21 cellular contexts compared by ENCODE assay signal in genomic region chr17:67570797-67571196, GRCh38.
A peak's percentile ranks its signal among the peaks of the same experiment; 100 is the strongest.
DNase-seq lines count a peak whose midpoint lies in the region; ATAC-seq and TF ChIP-seq lines count a peak whose summit lies in the region.
"Had no signal": no experiment of that assay in that cellular context is flagged by ENCODE, and none has a peak within 500 bp of the region (broad histone marks: within the 10 kb centered on the region; RNA-seq: fewer than 3 reads in every experiment).

No MANE protein-coding gene starts in this region.

- H3K27me3 ChIP-seq in CD8-positive, alpha-beta T cell (ENCODE audit: insufficient read depth, low read length) = no peaks in the 10 kb centered on the region
- no peaks in the 10 kb centered on the region for H3K27me3 ChIP-seq in naive thymus-derived CD4-positive, alpha-beta T cell (ENCODE audit: control insufficient read depth in 2 of 2, insufficient read depth in 2 of 2, low read length in 2 of 2)

- H3K27ac Mint-ChIP-seq in CD8-positive, alpha-beta T cell = peak overlapping the region; percentile 66
- peak overlapping the region; percentile 84 for H3K27ac Mint-ChIP-seq in dendritic cell treated with granulocyte-macrophage colony-stimulating factor and Interleukin-4, amounts not matched to agents 40 ng/mL and 50 ng/mL, for 4 days
- H3K27ac Mint-ChIP-seq in naive thymus-derived CD4-positive, alpha-beta T cell = peak overlapping the region in 5 of 9 donors; percentile 18 to 62 (median 28)

- CTCF ChIA-PET in CD8-positive, alpha-beta T cell (lab: Charles Lee) = interaction anchor here (2.6 kb wide), 1 partner anchor 196 kb away, joined by 12 read pairs; no protein-coding TSS in a partner anchor
- CTCF ChIA-PET in naive thymus-derived CD4-positive, alpha-beta T cell (lab: Charles Lee) = no interaction called here

- TF ChIP-seq CTCF in CD8-positive, alpha-beta T cell (IDR thresholded peaks at IDR 0.05) = no peak

- H3K9me3 ChIP-seq in CD8-positive, alpha-beta T cell (ENCODE audit: low read length) = no peaks in the 10 kb centered on the region
- H3K9me3 ChIP-seq in naive thymus-derived CD4-positive, alpha-beta T cell (ENCODE audit: control insufficient read depth in 2 of 3, low read length in 3 of 3) = no peaks in the 10 kb centered on the region
- H3K9me3 ChIP-seq: Caco-2, SK-N-SH had no signal

- H3K4me1 Mint-ChIP-seq in CD8-positive, alpha-beta T cell (ENCODE audit: low read depth) = peaks cover 36% of the 10 kb centered on the region
- H3K4me1 Mint-ChIP-seq in dendritic cell treated with granulocyte-macrophage colony-stimulating factor and Interleukin-4, amounts not matched to agents 40 ng/mL and 50 ng/mL, for 4 days (ENCODE audit: low read depth) = peaks cover 69% of the 10 kb centered on the region
- peaks cover 3 to 55% (median 51%) of the 10 kb centered on the region in 7 donors for H3K4me1 Mint-ChIP-seq in naive thymus-derived CD4-positive, alpha-beta T cell

- peaks cover 66% of the 10 kb centered on the region for H3K36me3 Mint-ChIP-seq in CD8-positive, alpha-beta T cell
- peaks cover 11% of the 10 kb centered on the region for H3K36me3 Mint-ChIP-seq in dendritic cell treated with granulocyte-macrophage colony-stimulating factor and Interleukin-4, amounts not matched to agents 40 ng/mL and 50 ng/mL, for 4 days (ENCODE audit: low read depth)
- peaks cover 0 to 45% (median 9%) of the 10 kb centered on the region in 5 donors for H3K36me3 Mint-ChIP-seq in naive thymus-derived CD4-positive, alpha-beta T cell

- no peaks in the 10 kb centered on the region for H3K36me3 ChIP-seq in CD8-positive, alpha-beta T cell (ENCODE audit: insufficient read depth, low read length)
- peaks cover 0 to 23% (median 4%) of the 10 kb centered on the region in 3 experiments for H3K36me3 ChIP-seq in naive thymus-derived CD4-positive, alpha-beta T cell (ENCODE audit: control insufficient read depth in 2 of 3, insufficient read depth in 3 of 3, low read length in 3 of 3)

- no peak for DNase-seq in CD8-positive, alpha-beta T cell
- DNase-seq in NAMALWA (ENCODE audit: low spot score) (peak; percentile 44), NCI-H82 (lab: John Stamatoyannopoulos, UW) (no peak), NCI-H1417 treated with DMSO at 0.1 percent for 48 hours (lab: John Stamatoyannopoulos, UW) (no peak), 8988T (no peak), GM03348 (ENCODE audit: low spot score) (no peak)
- no peak for DNase-seq in naive thymus-derived CD4-positive, alpha-beta T cell
- DNase-seq: ACHN; Caco-2; DMS153; EL; GM23248; NCI-H1105 treated with DMSO at 0.1 percent for 48 hours; NCI-H1694 treated with DMSO at 0.1 percent for 48 hours; NK-92 treated with Interleukin-12 subunit alpha and Interleukin-12 subunit beta, amount 100 ng/mL, for 24 hours; Right ventricle myocardium superior; SK-N-SH; T-cell had no signal

- H3K27me3 Mint-ChIP-seq in CD8-positive, alpha-beta T cell (ENCODE audit: low read depth) = no peaks in the 10 kb centered on the region
- peaks cover 5% of the 10 kb centered on the region for H3K27me3 Mint-ChIP-seq in dendritic cell treated with granulocyte-macrophage colony-stimulating factor and Interleukin-4, amounts not matched to agents 40 ng/mL and 50 ng/mL, for 4 days
- H3K27me3 Mint-ChIP-seq in naive thymus-derived CD4-positive, alpha-beta T cell = no peaks in the 10 kb centered on the region
- H3K27me3 Mint-ChIP-seq: B cell, T-cell had no signal

- intact Hi-C loops in CD8-positive, alpha-beta T cell (cut with DNase I, micrococcal nuclease) = no loop called here
- intact Hi-C loops in dendritic cell treated with granulocyte-macrophage colony-stimulating factor and Interleukin-4, amounts not matched to agents 40 ng/mL and 50 ng/mL, for 4 days (cut with micrococcal nuclease) = no loop called here
- intact Hi-C loops in naive thymus-derived CD4-positive, alpha-beta T cell (cut with micrococcal nuclease) = no loop called here

- POLR2A ChIA-PET in CD8-positive, alpha-beta T cell (lab: Charles Lee) = interaction anchor here (0.6 to 0.7 kb wide), 2 partner anchors 193 to 232 kb away, joined by 3 read pairs; no protein-coding TSS in a partner anchor
- POLR2A ChIA-PET in naive thymus-derived CD4-positive, alpha-beta T cell (lab: Charles Lee) = no interaction called here

- no peak overlapping the region for H3K4me3 ChIP-seq in CD8-positive, alpha-beta T cell (ENCODE audit: low read depth, low read length)
- H3K4me3 ChIP-seq in naive thymus-derived CD4-positive, alpha-beta T cell (ENCODE audit: low read length) = no peak overlapping the region
- H3K4me3 ChIP-seq: GM23248, K562 had no signal

- H3K9me3 Mint-ChIP-seq in CD8-positive, alpha-beta T cell = no peaks in the 10 kb centered on the region
- no peaks in the 10 kb centered on the region for H3K9me3 Mint-ChIP-seq in dendritic cell treated with granulocyte-macrophage colony-stimulating factor and Interleukin-4, amounts not matched to agents 40 ng/mL and 50 ng/mL, for 4 days
- H3K9me3 Mint-ChIP-seq in naive thymus-derived CD4-positive, alpha-beta T cell = peaks cover 0 to 7% (median 0%) of the 10 kb centered on the region in 11 donors
- H3K9me3 Mint-ChIP-seq: T-cell had no signal

- no peak for ATAC-seq in CD8-positive, alpha-beta T cell
- no peak for ATAC-seq in naive thymus-derived CD4-positive, alpha-beta T cell
- ATAC-seq: K562, T-cell had no signal

- no peak overlapping the region for H3K27ac ChIP-seq in CD8-positive, alpha-beta T cell (ENCODE audit: low read depth, low read length)
- no peak overlapping the region for H3K27ac ChIP-seq in naive thymus-derived CD4-positive, alpha-beta T cell (ENCODE audit: low read depth, low read length)
- H3K27ac ChIP-seq: GM23248 had no signal

- H3K4me3 Mint-ChIP-seq in CD8-positive, alpha-beta T cell = no peak overlapping the region
- H3K4me3 Mint-ChIP-seq in dendritic cell treated with granulocyte-macrophage colony-stimulating factor and Interleukin-4, amounts not matched to agents 40 ng/mL and 50 ng/mL, for 4 days = peak overlapping the region; percentile 11
- no peak overlapping the region for H3K4me3 Mint-ChIP-seq in naive thymus-derived CD4-positive, alpha-beta T cell
- H3K4me3 Mint-ChIP-seq: T-cell had no signal

- no peaks in the 10 kb centered on the region for H3K4me1 ChIP-seq in CD8-positive, alpha-beta T cell (ENCODE audit: insufficient read depth, low read length)
- no peaks in the 10 kb centered on the region for H3K4me1 ChIP-seq in naive thymus-derived CD4-positive, alpha-beta T cell (ENCODE audit: control insufficient read depth in 2 of 2, insufficient read depth in 2 of 2, low read length in 2 of 2)
- H3K4me1 ChIP-seq: Caco-2 had no signal

Comparison
In these comparisons a context has a peak if more than half of its experiments do, and no peak if none do; other contexts are left out.
1. H3K27ac Mint-ChIP-seq: peak in every context shown above with its lines; median percentile 84 in dendritic cell treated with granulocyte-macrophage colony-stimulating factor and Interleukin-4, amounts not matched to agents 40 ng/mL and 50 ng/mL, for 4 days; 66 in CD8-positive, alpha-beta T cell; 28 in naive thymus-derived CD4-positive, alpha-beta T cell.